9 cellular contexts compared by ENCODE assay signal in genomic region chr20:2692886-2693285, GRCh38. TPM values are rescaled to one million over a fixed set of nuclear protein-coding genes. Genes with fewer than 3 reads are reported as not detected.
DNase-seq lines count a peak whose midpoint lies in the region; ATAC-seq and TF ChIP-seq lines count a peak whose summit lies in the region.
"Had no signal": no experiment of that assay in that cellular context is flagged by ENCODE, and none has a peak within 500 bp of the region (broad histone marks: within the 10 kb centered on the region; RNA-seq: fewer than 3 reads in every experiment).

No MANE protein-coding gene starts in this region.

- H3K27ac Mint-ChIP-seq in activated B cell treated with CpG ODN at 0.5 μM for 24 hours = no peak overlapping the region

- CTCF ChIA-PET in A673 (lab: Charles Lee) (interaction anchor here (0.6 kb wide), 4 partner anchors 115 to 345 kb away, joined by 5 to 12 read pairs (median 7); no protein-coding TSS in a partner anchor), activated B cell treated with CpG ODN at 0.5 μM for 24 hours (lab: Charles Lee) (no interaction called here)

- H3K36me3 ChIP-seq in A673 (ENCODE audit: insufficient read depth, low read length, poor library complexity, severe bottlenecking) = no peaks in the 10 kb centered on the region
- H3K36me3 ChIP-seq: MG63 had no signal

- intact Hi-C loops in A673 (cut with micrococcal nuclease; ENCODE audit: unreplicated experiment) = no loop called here
- intact Hi-C loops in activated B cell treated with CpG ODN at 0.5 μM for 24 hours (cut with micrococcal nuclease) = loop anchor here (5.0 to 10.0 kb wide), 3 partner anchors 41 to 179 kb away; partner anchors contain the start of genes NOP56, PCED1A, PTPRA and VPS16

- peak; percentile 22 for ATAC-seq in activated B cell treated with CpG ODN at 0.5 μM for 24 hours (ENCODE audit: low read depth)
- no peak for ATAC-seq in GM21381 (IDR thresholded peaks at IDR 0.05; ENCODE audit: unreplicated experiment)
- ATAC-seq in GM21360 (IDR thresholded peaks at IDR 0.05; ENCODE audit: unreplicated experiment) = no peak
- ATAC-seq in HG03159 (IDR thresholded peaks at IDR 0.05; ENCODE audit: unreplicated experiment) = no peak

- H3K27ac ChIP-seq in A673 (ENCODE audit: low read depth, low read length, poor library complexity, severe bottlenecking) = no peak overlapping the region

- H3K9me3 ChIP-seq in A673 (ENCODE audit: low read depth, low read length, poor library complexity, severe bottlenecking) = no peaks in the 10 kb centered on the region
- H3K9me3 ChIP-seq: MG63 had no signal

- peak overlapping the region; percentile 28 for H3K4me3 ChIP-seq in A673 (ENCODE audit: low read depth, low read length, poor library complexity, severe bottlenecking)
- H3K4me3 ChIP-seq: MG63 had no signal

- no peak for DNase-seq in A673 (ENCODE audit: low spot score)
- DNase-seq in COLO668 (lab: John Stamatoyannopoulos, UW; ENCODE audit: unreplicated experiment) = peak; percentile 45
- DNase-seq in activated B cell treated with CpG ODN at 0.5 μM for 24 hours = no peak
- DNase-seq in left kidney (ENCODE audit: low read depth, low spot score) = peak; percentile 56
- no peak for DNase-seq in NCI-H187 treated with DMSO at 0.1 percent for 48 hours (lab: John Stamatoyannopoulos, UW)

- H3K9me3 Mint-ChIP-seq in activated B cell treated with CpG ODN at 0.5 μM for 24 hours = no peaks in the 10 kb centered on the region

- BruUV-seq in A673 (replicated peaks; lab: Mats Ljungman, UMichigan) = no TSS peak

- peaks cover 63% of the 10 kb centered on the region for H3K27me3 Mint-ChIP-seq in activated B cell treated with CpG ODN at 0.5 μM for 24 hours

- peaks cover 4% of the 10 kb centered on the region for H3K4me1 ChIP-seq in A673 (ENCODE audit: insufficient read depth, low read length, poor library complexity, severe bottlenecking)

- POLR2A ChIA-PET in A673 (lab: Charles Lee; ENCODE audit: low non-redundant PET) (no interaction called here), activated B cell treated with CpG ODN at 0.5 μM for 24 hours (lab: Charles Lee) (interaction anchor here (1.1 kb wide), 1 partner anchor 29 kb away, joined by 3 read pairs; the partner anchor contains the start of gene IDH3B)

- peaks cover 2% of the 10 kb centered on the region for H3K36me3 Mint-ChIP-seq in activated B cell treated with CpG ODN at 0.5 μM for 24 hours (ENCODE audit: low read depth)

- H3K4me3 Mint-ChIP-seq in activated B cell treated with CpG ODN at 0.5 μM for 24 hours = no peak overlapping the region

- H3K27me3 ChIP-seq in A673 (replicated peaks; ENCODE audit: insufficient read depth, low read depth, low read length, poor library complexity) = peaks cover 43% of the 10 kb centered on the region

- H3K4me1 Mint-ChIP-seq in activated B cell treated with CpG ODN at 0.5 μM for 24 hours = peaks cover 13% of the 10 kb centered on the region

- TF ChIP-seq CTCF in A673 (conservative IDR thresholded peaks at IDR 0.05; ENCODE audit: low read depth, low read length) = no peak
- TF ChIP-seq CTCF in activated B cell treated with CpG ODN at 0.5 μM for 24 hours (IDR thresholded peaks at IDR 0.05) = no peak

RNA-seq across cellular contexts. Expression of gene EBF4, which starts 0.3 kb away (rescaled TPM):
- total RNA-seq in A673 (2021) = 0.52 and 1.2 TPM in 2 replicates
- total RNA-seq in activated B cell treated with CpG ODN at 0.5 μM for 24 hours = 1.6 and 2.4 TPM in 2 replicates

RNA-seq across cellular contexts. Expression of gene IDH3B, which starts 28.9 kb away (rescaled TPM):
- total RNA-seq in A673 (2021) (135 and 146 TPM in 2 replicates), activated B cell treated with CpG ODN at 0.5 μM for 24 hours (121 and 127 TPM in 2 replicates)

RNA-seq across cellular contexts. Expression of gene NOP56, which starts 40.5 kb away (rescaled TPM):
- total RNA-seq in A673 (2021) (607 and 704 TPM in 2 replicates), activated B cell treated with CpG ODN at 0.5 μM for 24 hours (327 and 333 TPM in 2 replicates)

Comparison
In these comparisons a context has a peak if more than half of its experiments do, and no peak if none do; other contexts are left out.
1. DNase-seq: peak in COLO668 (single experiment) and left kidney (single experiment); none in A673 (single experiment), activated B cell treated with CpG ODN at 0.5 μM for 24 hours (single experiment) and NCI-H187 treated with DMSO at 0.1 percent for 48 hours (single experiment).